In the genomic region with DNA sequence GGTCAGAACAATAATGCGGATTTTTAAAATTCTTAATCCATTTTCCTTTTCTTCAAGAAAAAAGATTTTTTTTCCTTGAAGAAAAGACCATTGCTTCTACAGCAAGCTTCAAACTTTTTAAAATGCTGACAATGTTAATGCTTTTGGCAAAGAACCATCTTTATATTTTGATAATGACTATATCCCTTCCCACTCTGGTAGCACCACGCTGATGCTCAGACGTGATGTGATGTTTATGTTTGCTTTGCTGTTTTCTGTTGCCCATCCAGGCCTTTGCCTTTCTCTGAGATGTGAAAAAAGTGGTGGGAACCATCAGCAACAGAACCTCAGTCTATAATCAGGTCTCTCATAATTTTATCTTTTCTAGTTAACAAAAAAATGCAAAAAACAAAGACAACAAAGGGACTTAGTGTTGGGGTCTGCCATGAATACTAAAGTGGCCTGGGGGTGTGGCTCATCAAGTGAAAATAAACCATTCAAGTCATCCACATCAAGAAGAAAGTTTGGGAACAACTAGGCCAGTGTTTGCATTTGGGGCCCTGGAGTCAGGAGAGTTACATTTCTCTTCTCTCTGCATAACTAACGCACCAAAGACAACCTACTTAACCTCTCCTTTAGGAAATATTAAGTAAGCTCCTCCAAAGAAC, we compare ENCODE assay signal across 18 cellular contexts.
A peak's percentile ranks its signal among the peaks of the same experiment; 100 is the strongest.
DNase-seq lines count a peak whose midpoint lies in the region; ATAC-seq and TF ChIP-seq lines count a peak whose summit lies in the region.
"Had no signal": no experiment of that assay in that cellular context is flagged by ENCODE, and none has a peak within 500 bp of the region (broad histone marks: within the 10 kb centered on the region; RNA-seq: fewer than 3 reads in every experiment).

No MANE protein-coding gene starts in this region.

- no peaks in the 10 kb centered on the region for H3K9me3 ChIP-seq in Karpas-422 (ENCODE audit: low read length)
- H3K9me3 ChIP-seq in skeletal muscle satellite cell (replicated peaks; ENCODE audit: low read length), result no peaks in the 10 kb centered on the region
- H3K9me3 ChIP-seq: gastrocnemius medialis, suprapubic skin had no signal

- no peaks in the 10 kb centered on the region for H3K27me3 Mint-ChIP-seq in brain

- no peak for TF ChIP-seq CTCF in brain (conservative IDR thresholded peaks at IDR 0.05)

- H3K36me3 Mint-ChIP-seq in brain, result no peaks in the 10 kb centered on the region

- no peak overlapping the region for H3K4me3 Mint-ChIP-seq in brain

- H3K9me2 ChIP-seq in Karpas-422 (replicated peaks; ENCODE audit: insufficient read depth, low read length), result no peaks in the 10 kb centered on the region

- H3K4me3 ChIP-seq in Karpas-422 (ENCODE audit: low read length) (no peak overlapping the region), skeletal muscle satellite cell (ENCODE audit: low read length) (no peak overlapping the region)
- H3K4me3 ChIP-seq: gastrocnemius medialis, lung, suprapubic skin had no signal

- H3K36me3 ChIP-seq in Karpas-422 (ENCODE audit: insufficient read depth, low read length) (no peaks in the 10 kb centered on the region), skeletal muscle satellite cell (ENCODE audit: insufficient read depth, low read length) (no peaks in the 10 kb centered on the region)
- H3K36me3 ChIP-seq: gastrocnemius medialis had no signal

- H3K27me3 ChIP-seq in Karpas-422 (ENCODE audit: low read length) (no peaks in the 10 kb centered on the region), skeletal muscle satellite cell (ENCODE audit: control insufficient read depth, insufficient read depth, low read length) (no peaks in the 10 kb centered on the region)
- H3K27me3 ChIP-seq: gastrocnemius medialis, suprapubic skin had no signal

- no peak overlapping the region for H2AFZ ChIP-seq in Karpas-422 (ENCODE audit: low read length)

- no peaks in the 10 kb centered on the region for H4K20me1 ChIP-seq in Karpas-422 (ENCODE audit: insufficient read depth, low read depth, low read length)

- H3K9ac ChIP-seq in Karpas-422 (ENCODE audit: low read length) (no peak overlapping the region), skeletal muscle satellite cell (ENCODE audit: low read depth, low read length) (no peak overlapping the region)

- ATAC-seq in GM21515 (IDR thresholded peaks at IDR 0.05; ENCODE audit: unreplicated experiment), result no peak
- ATAC-seq: gastrocnemius medialis had no signal

- DNase-seq in Karpas-422, result no peak
- peak; percentile 36 for DNase-seq in hepatic stellate cell (ENCODE audit: low spot score)
- no peak for DNase-seq in NCI-H510A treated with DMSO at 0.1 percent for 48 hours (lab: John Stamatoyannopoulos, UW)
- DNase-seq in D341Med (ENCODE audit: low spot score), result no peak
- no peak for DNase-seq in NCI-H524 treated with DMSO at 0.1 percent for 48 hours (lab: John Stamatoyannopoulos, UW)
- DNase-seq: activated CD4-positive, alpha-beta T cell treated with anti-CD3 and anti-CD28 coated beads for 48 hours; activated naive CD4-positive, alpha-beta T cell treated with anti-CD3 and anti-CD28 coated beads, Interleukin-2, amount 50 U/mL, for 16 hours; Calu3; gastrocnemius medialis; GF-D8; NCI-H1694; NCI-H446 treated with DMSO at 0.1 percent for 48 hours; T1000 had no signal

- H3K4me2 ChIP-seq in Karpas-422 (ENCODE audit: low read depth, low read length, poor library complexity, severe bottlenecking), result peak overlapping the region; percentile 29
- peak overlapping the region; percentile 12 for H3K4me2 ChIP-seq in skeletal muscle satellite cell (ENCODE audit: low read length)

- H3K27ac ChIP-seq in Karpas-422 (ENCODE audit: low read length), result peak overlapping the region; percentile 48; the same call in 1 of the 2 replicates
- H3K27ac ChIP-seq: gastrocnemius medialis, suprapubic skin had no signal

- peaks cover 30% of the 10 kb centered on the region for H3K4me1 Mint-ChIP-seq in brain

- peaks cover 29% of the 10 kb centered on the region for H3K4me1 ChIP-seq in Karpas-422 (ENCODE audit: low read length)
- H3K4me1 ChIP-seq in skeletal muscle satellite cell (ENCODE audit: control insufficient read depth, insufficient read depth, low read length), result peaks cover 18% of the 10 kb centered on the region
- H3K4me1 ChIP-seq: gastrocnemius medialis had no signal

- H3K9me3 Mint-ChIP-seq in brain, result no peaks in the 10 kb centered on the region

- peak overlapping the region in 3 of 5 experiments; percentile 42 to 82 (median 52) for H3K27ac Mint-ChIP-seq in brain

- peaks cover 28% of the 10 kb centered on the region for H3K79me2 ChIP-seq in Karpas-422 (ENCODE audit: low read length)
